ENCODE assay signal across 8 cellular contexts in the genomic region with DNA sequence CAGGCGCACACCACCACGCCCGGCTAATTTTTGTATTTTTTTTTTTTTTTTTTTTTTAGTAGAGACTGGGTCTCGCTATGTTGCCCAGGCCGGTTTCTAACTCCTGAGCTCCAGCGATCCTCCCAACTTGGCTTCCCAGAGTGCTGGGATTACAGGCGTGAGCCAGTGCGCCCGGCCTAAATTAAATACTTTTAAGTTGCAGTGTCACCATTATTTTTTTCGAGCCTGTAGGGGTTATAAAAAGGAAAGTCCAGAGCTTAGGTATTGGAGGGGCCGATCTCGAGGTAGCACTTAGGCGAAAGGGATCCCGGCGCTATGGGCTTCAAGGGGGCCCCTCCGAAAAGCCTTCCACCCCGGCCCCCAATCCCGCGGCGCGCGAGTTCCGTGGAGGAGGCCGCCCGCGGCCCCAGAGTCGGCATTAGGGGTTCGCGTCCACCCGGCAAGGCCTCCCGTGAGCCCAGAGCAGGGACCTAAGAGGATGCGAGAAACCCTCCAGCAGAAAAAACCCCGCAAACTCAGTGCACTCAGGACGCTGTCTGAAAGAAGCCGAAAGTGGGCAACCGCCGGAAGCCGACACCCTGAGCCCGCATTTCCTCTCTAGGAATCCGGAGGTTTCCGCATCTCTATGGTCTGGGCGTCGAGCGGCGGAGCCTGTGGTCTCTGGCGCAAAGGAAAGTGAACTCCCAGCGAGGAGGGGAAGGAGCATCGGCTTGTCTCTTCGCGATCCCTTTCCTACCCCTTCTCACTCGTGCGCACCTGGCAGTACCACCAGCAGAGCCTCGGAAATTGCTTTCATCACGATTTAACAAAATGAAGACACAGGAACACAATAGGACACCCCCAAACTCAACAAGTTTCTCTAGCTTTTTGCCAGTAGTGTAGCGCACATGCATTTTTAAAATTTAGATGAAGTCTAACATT. TPM values are rescaled to one million over a fixed set of nuclear protein-coding genes. Genes with fewer than 3 reads are reported as not detected.
DNase-seq lines count a peak whose midpoint lies in the region; ATAC-seq and TF ChIP-seq lines count a peak whose summit lies in the region.

No MANE protein-coding gene starts in this region.

- peak overlapping the region; percentile 88 for H3K27ac Mint-ChIP-seq in T-helper 1 cell treated with Interleukin-12 subunit alpha and Interleukin-12 subunit beta and Interleukin-4 antibody, amounts not matched to agents 30 μg/mL and 1 μg/mL, for 36 hours

- no peaks in the 10 kb centered on the region for H3K36me3 Mint-ChIP-seq in T-helper 1 cell treated with Interleukin-12 subunit alpha and Interleukin-12 subunit beta and Interleukin-4 antibody, amounts not matched to agents 30 μg/mL and 1 μg/mL, for 36 hours (ENCODE audit: low read depth)

- peaks cover 1% of the 10 kb centered on the region for H3K4me1 ChIP-seq in right cardiac atrium (ENCODE audit: control insufficient read depth, insufficient read depth, low read length)
- peaks cover 3% of the 10 kb centered on the region for H3K4me1 ChIP-seq in psoas muscle
- H3K4me1 ChIP-seq in urinary bladder (ENCODE audit: insufficient read depth): no peaks in the 10 kb centered on the region

- peaks cover 23% of the 10 kb centered on the region for H3K27me3 Mint-ChIP-seq in T-helper 1 cell treated with Interleukin-12 subunit alpha and Interleukin-12 subunit beta and Interleukin-4 antibody, amounts not matched to agents 30 μg/mL and 1 μg/mL, for 36 hours (ENCODE audit: low read depth)

- H3K27me3 ChIP-seq in right cardiac atrium (ENCODE audit: control insufficient read depth, insufficient read depth) (no peaks in the 10 kb centered on the region), psoas muscle (ENCODE audit: insufficient read depth in 3 of 3, low read length in 2 of 3) (no peaks in the 10 kb centered on the region)

- peak overlapping the region; percentile 86 for H3K4me3 Mint-ChIP-seq in T-helper 1 cell treated with Interleukin-12 subunit alpha and Interleukin-12 subunit beta and Interleukin-4 antibody, amounts not matched to agents 30 μg/mL and 1 μg/mL, for 36 hours

- peaks cover 21% of the 10 kb centered on the region for H3K4me1 Mint-ChIP-seq in T-helper 1 cell treated with Interleukin-12 subunit alpha and Interleukin-12 subunit beta and Interleukin-4 antibody, amounts not matched to agents 30 μg/mL and 1 μg/mL, for 36 hours (ENCODE audit: low read depth)

- WGBS in right cardiac atrium: 8% methylated on average over 54 of the region's 55 CpGs
- 6 to 9% (median 7%) methylated on average over 40 to 55 of the region's 55 CpGs for WGBS in psoas muscle, 3 donors
- WGBS in urinary bladder: 6% methylated on average over 55 of the region's 55 CpGs

- H3K4me3 ChIP-seq in GM12864 (ENCODE audit: low read depth, low read length) (peak overlapping the region; percentile 65), right cardiac atrium (ENCODE audit: low read length) (peak overlapping the region; percentile 99), psoas muscle (peak overlapping the region; percentile 72), urinary bladder (ENCODE audit: low read depth, low read length) (peak overlapping the region; percentile 64)

- H3K27ac ChIP-seq in right cardiac atrium (ENCODE audit: low read length): peak overlapping the region; percentile 95
- H3K27ac ChIP-seq in psoas muscle: peak overlapping the region; percentile 86
- H3K27ac ChIP-seq in urinary bladder (ENCODE audit: low read depth): peak overlapping the region; percentile 80

- intact Hi-C loops in right cardiac atrium (cut with DNase I) (loop anchor here in 1 of 4 donors (2.0 kb wide), 1 partner anchor 22 kb away; no protein-coding TSS in a partner anchor), psoas muscle (cut with DNase I) (no loop called here)

- TF ChIP-seq CTCF in GM12864 (IDR thresholded peaks at IDR 0.05; ENCODE audit: low read depth, low read length, missing control alignments): no peak
- no peak for TF ChIP-seq CTCF in psoas muscle (IDR thresholded peaks at IDR 0.05)

- DNase-seq in GM12864 (ENCODE audit: low read depth) (peak; percentile 79), NCI-H146 (lab: John Stamatoyannopoulos, UW) (peak; percentile 92), amygdala (lab: John Stamatoyannopoulos, UW) (peak in 52 of 56 donors; percentile 35 to 85 (median 68)), right cardiac atrium (peak; percentile 84 to 91 (median 91)), psoas muscle (peak; percentile 78 to 90)

- ATAC-seq in HG02763 (IDR thresholded peaks at IDR 0.05; ENCODE audit: unreplicated experiment) (peak; percentile 72), right cardiac atrium (peak; percentile 89 to 96), psoas muscle (peak; percentile 92 to 93 (median 92))

- H3K9me3 Mint-ChIP-seq in T-helper 1 cell treated with Interleukin-12 subunit alpha and Interleukin-12 subunit beta and Interleukin-4 antibody, amounts not matched to agents 30 μg/mL and 1 μg/mL, for 36 hours: no peaks in the 10 kb centered on the region

- H3K36me3 ChIP-seq in psoas muscle (ENCODE audit: insufficient read depth in 1 of 2, low read depth in 1 of 2) (no peaks in the 10 kb centered on the region), urinary bladder (ENCODE audit: insufficient read depth) (no peaks in the 10 kb centered on the region)

- H3K9me3 ChIP-seq in right cardiac atrium (ENCODE audit: control insufficient read depth, low read length): no peaks in the 10 kb centered on the region
- H3K9me3 ChIP-seq in psoas muscle: no peaks in the 10 kb centered on the region

RNA-seq across cellular contexts. Expression of gene RGS9, which starts 14.1 kb away (rescaled TPM):
- total RNA-seq in right cardiac atrium (10 to 100 TPM in 1 of 4 donors, 1 to 10 TPM in 3; 4.8 to 15.1 (median 8.3) TPM), psoas muscle (1 to 10 TPM; 1.5 to 4.8 (median 2.7) TPM), urinary bladder (9.4 TPM)
- polyA plus RNA-seq in right cardiac atrium (4.2 TPM), psoas muscle (1 to 10 TPM in 2 of 3 donors, under 1 TPM in 1; 0.33 to 2.1 (median 1.5) TPM), urinary bladder (9.0 TPM)

Comparison
In these comparisons a context has a peak if more than half of its experiments do, and no peak if none do; other contexts are left out.
1. Peak in every context shown above with its lines: DNase-seq, ATAC-seq, H3K4me3 ChIP-seq and H3K27ac ChIP-seq.